Comparison of ENCODE assay signal across 21 cellular contexts in genomic region chr2:98432145-98432544, GRCh38. TPM values are rescaled to one million over a fixed set of nuclear protein-coding genes. Genes with fewer than 3 reads are reported as not detected.
DNase-seq lines count a peak whose midpoint lies in the region; ATAC-seq, FAIRE-seq and TF ChIP-seq lines count a peak whose summit lies in the region.
"Had no signal": no experiment of that assay in that cellular context is flagged by ENCODE, and none has a peak within 500 bp of the region (broad histone marks: within the 10 kb centered on the region; RNA-seq: fewer than 3 reads in every experiment).

No MANE protein-coding gene starts in this region.

- in situ Hi-C loops in HepG2 (cut with HindIII; ENCODE audit: extremely low pct_ligation_motif_present, low pct_unique_long_range_greater_than_20kb) (no loop called here), KBM-7 (cut with MboI; ENCODE audit: low pct_unique_long_range_greater_than_20kb, low sequenced_read_pairs) (no loop called here)

- no peak overlapping the region for H3K4me2 ChIP-seq in HepG2 (ENCODE audit: low read depth, low read length)
- H3K4me2 ChIP-seq: BLaER1 had no signal

- ATAC-seq in HepG2: no peak
- no peak for ATAC-seq in right lobe of liver
- ATAC-seq: CD8-positive, alpha-beta T cell; GM12878 had no signal

- H3K36me3 ChIP-seq in HepG2 (replicated peaks in 1 of 2; ENCODE audit: control insufficient read depth in 1 of 2, insufficient read depth in 2 of 2, low read length in 2 of 2) (no peaks in the 10 kb centered on the region), right lobe of liver (no peaks in the 10 kb centered on the region), small intestine (ENCODE audit: control insufficient read depth in 2 of 2, insufficient read depth in 2 of 2, low read length in 2 of 2) (no peaks in the 10 kb centered on the region)
- H3K36me3 ChIP-seq: BLaER1 had no signal

- POLR2A ChIA-PET in HepG2 (lab: Yijun Ruan, JAX): no interaction called here

- no peak overlapping the region for H3K4me3 ChIP-seq in HepG2 (replicated peaks in 1 of 3; ENCODE audit: insufficient read depth in 1 of 3, low read depth in 2 of 3, low read length in 3 of 3)
- no peak overlapping the region for H3K4me3 ChIP-seq in right lobe of liver
- H3K4me3 ChIP-seq in small intestine (ENCODE audit: low read depth in 1 of 2, low read length in 2 of 2): no peak overlapping the region
- H3K4me3 ChIP-seq: BLaER1, GM12878, GM23248 had no signal

- TF ChIP-seq EP300 in HepG2 (IDR thresholded peaks at IDR 0.05; ENCODE audit: low read depth in 2 of 2, low read length in 2 of 2) (no peak), HepG2 (CRISPR knock-in tag; IDR thresholded peaks at IDR 0.05; ENCODE audit: borderline replicate concordance) (no peak)

- FAIRE-seq in HepG2 (lab: Jason Lieb, UNC): no peak
- peak; percentile 38 for FAIRE-seq in TTC549 (lab: Jason Lieb, UNC)
- peak; percentile 41 for FAIRE-seq in small intestine (lab: Jason Lieb, UNC)
- FAIRE-seq: GM12878, GM18507, H1 had no signal

- no peak overlapping the region for H3K27ac ChIP-seq in HepG2 (ENCODE audit: extremely low read length, insufficient read depth, low read length)
- no peak overlapping the region for H3K27ac ChIP-seq in right lobe of liver
- H3K27ac ChIP-seq in small intestine (ENCODE audit: low read depth in 1 of 2, low read length in 1 of 2): no peak overlapping the region
- H3K27ac ChIP-seq: 22Rv1, BLaER1, C4-2B, GM23248 had no signal

- BruUV-seq in HepG2 (replicated peaks; lab: Mats Ljungman, UMichigan): no TSS peak

- no peak overlapping the region for H2AFZ ChIP-seq in HepG2 (ENCODE audit: low read length)
- H2AFZ ChIP-seq: GM23248 had no signal

- CTCF ChIA-PET in HepG2 (lab: Yijun Ruan, JAX; ENCODE audit: low intra/inter-chr PET ratio, low total read pairs): no interaction called here

- H4K20me1 ChIP-seq in HepG2 (ENCODE audit: insufficient read depth, low read length): no peaks in the 10 kb centered on the region
- H4K20me1 ChIP-seq: BLaER1 had no signal

- no peaks in the 10 kb centered on the region for H3K79me2 ChIP-seq in HepG2 (ENCODE audit: insufficient read depth, low read length)

- DNase-seq in HepG2 (ENCODE audit: low spot score): no peak
- DNase-seq in right lobe of liver: no peak
- DNase-seq in small intestine: no peak
- DNase-seq in KBM-7: no peak
- DNase-seq in occipital lobe (lab: John Stamatoyannopoulos, UW): no peak
- DNase-seq: Caco-2; CD4-positive, CD25-positive, alpha-beta regulatory T cell; CD8-positive, alpha-beta T cell; DMS153; DND-41; GDM1; GM23248; H7; HCEC 1CT had no signal

- intact Hi-C loops in HepG2 (cut with micrococcal nuclease; ENCODE audit: unreplicated experiment) (no loop called here), right lobe of liver (cut with DNase I) (no loop called here)

- H3K4me1 ChIP-seq in HepG2 (ENCODE audit: insufficient read depth, low read length) (no peaks in the 10 kb centered on the region), right lobe of liver (no peaks in the 10 kb centered on the region), small intestine (ENCODE audit: control insufficient read depth in 2 of 2, insufficient read depth in 1 of 2, low read depth in 1 of 2, low read length in 1 of 2) (no peaks in the 10 kb centered on the region)
- H3K4me1 ChIP-seq: Caco-2 had no signal

- TF ChIP-seq POLR2A in HepG2 (IDR thresholded peaks at IDR 0.05; ENCODE audit: insufficient read depth in 1 of 2, low read depth in 2 of 2, low read length in 2 of 2) (no peak), right lobe of liver (IDR thresholded peaks at IDR 0.05) (no peak)

- no peak for TF ChIP-seq CTCF in HepG2 (CRISPR knock-in tag; IDR thresholded peaks at IDR 0.05)
- TF ChIP-seq CTCF in right lobe of liver (IDR thresholded peaks at IDR 0.05): no peak

- H3K27me3 ChIP-seq in HepG2 (ENCODE audit: control insufficient read depth in 1 of 2, insufficient read depth in 2 of 2, low read length in 2 of 2) (peaks cover 0 to 21% of the 10 kb centered on the region in 2 experiments; a peak in 3 of 5 replicates), right lobe of liver (no peaks in the 10 kb centered on the region), small intestine (ENCODE audit: control insufficient read depth in 2 of 2, insufficient read depth in 2 of 2, low read length in 2 of 2) (no peaks in the 10 kb centered on the region)
- H3K27me3 ChIP-seq: BLaER1 had no signal

- H3K9me3 ChIP-seq in HepG2 (ENCODE audit: low read length): peaks cover 17% of the 10 kb centered on the region
- H3K9me3 ChIP-seq in right lobe of liver: no peaks in the 10 kb centered on the region
- no peaks in the 10 kb centered on the region for H3K9me3 ChIP-seq in small intestine (ENCODE audit: control insufficient read depth, low read depth)

- no peak for TF ChIP-seq RAD21 in HepG2 (CRISPR knock-in tag; IDR thresholded peaks at IDR 0.05)

- H3K9ac ChIP-seq in HepG2 (ENCODE audit: insufficient read depth, low read depth, low read length): no peak overlapping the region
- H3K9ac ChIP-seq: BLaER1, GM23248 had no signal

TF ChIP-seq in HepG2, 621 proteins besides CTCF, POLR2A, EP300 and RAD21:
- 0 out of 2 replicates have a peak, but pooled peaks have one; percentile 15 for TF ChIP-seq MAFF (IDR thresholded peaks at IDR 0.05; ENCODE audit: low read depth, low read length)
- TF ChIP-seq MAFK (conservative IDR thresholded peaks at IDR 0.05 in 1 of 2, IDR thresholded peaks at IDR 0.05 in 1 of 2; ENCODE audit: low read length in 2 of 2): peak in 1 of 2 experiments; percentile 50; a peak in 1 of 4 replicates
- TF ChIP-seq NKX3-1 (CRISPR knock-in tag; IDR thresholded peaks at IDR 0.05): no peak
- TF ChIP-seq ZBTB44 (CRISPR knock-in tag; IDR thresholded peaks at IDR 0.05): no peak

RNA-seq across cellular contexts. Expression of gene INPP4A, which starts 12.5 kb away (rescaled TPM):
- 7.9 and 10.9 TPM in 2 replicates for total RNA-seq in HepG2 (2016; rRNA removed; fragmentation: Illumina TruSeq; extraction: Trizol)
- 1.4 and 2.1 TPM in 2 replicates for total RNA-seq in HepG2 (2016; cell fraction: cytosol; rRNA removed; fragmentation: Illumina TruSeq; extraction: Trizol; ENCODE audit: low read depth)
- total RNA-seq in HepG2 (2016; cell fraction: insoluble cytoplasmic fraction; rRNA removed; fragmentation: Illumina TruSeq; extraction: Trizol): 7.9 and 10.3 TPM in 2 replicates
- 5.0 and 5.2 TPM in 2 replicates for total RNA-seq in HepG2 (2016; cell fraction: membrane; rRNA removed; fragmentation: Illumina TruSeq; extraction: Trizol)
- total RNA-seq in HepG2 (2016; cell fraction: nucleus; rRNA removed; fragmentation: Illumina TruSeq; extraction: Trizol): 15.4 and 17.5 TPM in 2 replicates
- polyA plus RNA-seq in HepG2 (2011; rRNA removed): 10.1 and 14.2 TPM in 2 replicates
- 6.9 and 8.5 TPM in 2 replicates for polyA plus RNA-seq in HepG2 (2011; cell fraction: cytosol; rRNA removed)
- polyA plus RNA-seq in HepG2 (2011; cell fraction: nucleus; rRNA removed): 48.2 and 51.5 TPM in 2 replicates
- 7.2 and 8.8 TPM in 2 replicates for polyA plus RNA-seq in HepG2 (2012)
- 0.58 and 0.63 TPM in 2 replicates for polyA plus RNA-seq in HepG2 (2016; cell fraction: cytosol; fragmentation: Illumina TruSeq; extraction: Trizol; ENCODE audit: low read depth)
- polyA plus RNA-seq in HepG2 (2016; cell fraction: insoluble cytoplasmic fraction; fragmentation: Illumina TruSeq; extraction: Trizol; ENCODE audit: low read depth): 4.8 and 5.7 TPM in 2 replicates
- 1.7 and 1.9 TPM in 2 replicates for polyA plus RNA-seq in HepG2 (2016; cell fraction: membrane; fragmentation: Illumina TruSeq; extraction: Trizol; ENCODE audit: low read depth)
- 13.1 and 16.7 TPM in 2 replicates for polyA plus RNA-seq in HepG2 (2016; cell fraction: nucleus; fragmentation: Illumina TruSeq; extraction: Trizol; ENCODE audit: insufficient read depth, low read depth)
- polyA minus RNA-seq in HepG2 (2011; rRNA and poly(A)+ RNA removed; ENCODE audit: low replicate concordance): 53.3 and 60.1 TPM in 2 replicates
- polyA minus RNA-seq in HepG2 (2011; cell fraction: cytosol; rRNA and poly(A)+ RNA removed): 8.1 and 11.8 TPM in 2 replicates
- 56.7 and 68.1 TPM in 2 replicates for polyA minus RNA-seq in HepG2 (2011; cell fraction: nucleus; rRNA and poly(A)+ RNA removed)
- 10 to 100 TPM in 1 of 6 experiments, 1 to 10 TPM in 5; 6.5 to 10.4 (median 8.0) TPM for total RNA-seq in right lobe of liver
- polyA plus RNA-seq in small intestine: 1 to 10 TPM; 1.6 to 6.1 (median 2.2) TPM
- 125 TPM for total RNA-seq in occipital lobe
